ENCODE assay signal across 6 cellular contexts in genomic region chr19:54627912-54628311, GRCh38. TPM values are rescaled to one million over a fixed set of nuclear protein-coding genes. Genes with fewer than 3 reads are reported as not detected.
"Had no signal": no experiment of that assay in that cellular context is flagged by ENCODE, and none has a peak within 500 bp of the region (broad histone marks: within the 10 kb centered on the region; RNA-seq: fewer than 3 reads in every experiment).

No MANE protein-coding gene starts in this region.

RNA-seq across cellular contexts. Expression of gene LILRB1, which starts 2.4 kb away (rescaled TPM):
- total RNA-seq: HT-29, MCF 10A, PC-3, SK-MEL-5 had no signal
- polyA plus RNA-seq: SK-N-SH had no signal

RNA-seq across cellular contexts. Expression of gene LILRA1, which starts 34.5 kb away (rescaled TPM):
- total RNA-seq: HT-29, MCF 10A, OCI-LY7, PC-3, SK-MEL-5 had no signal
- polyA plus RNA-seq: SK-N-SH had no signal

RNA-seq across cellular contexts. Expression of gene LILRB4, which starts 34.9 kb away (rescaled TPM):
- total RNA-seq: HT-29, MCF 10A, PC-3, SK-MEL-5 had no signal
- polyA plus RNA-seq: SK-N-SH had no signal

RNA-seq across cellular contexts. Expression of gene LILRA2, which starts 54.3 kb away (rescaled TPM):
- total RNA-seq: HT-29, MCF 10A, PC-3, SK-MEL-5 had no signal
- polyA plus RNA-seq: SK-N-SH had no signal
